13 cellular contexts compared by ENCODE assay signal in genomic region chr4:100590308-100590707, GRCh38.
"Had no signal": no experiment of that assay in that cellular context is flagged by ENCODE, and none has a peak within 500 bp of the region (broad histone marks: within the 10 kb centered on the region; RNA-seq: fewer than 3 reads in every experiment).

No MANE protein-coding gene starts in this region.

- H3K9me3 ChIP-seq: ascending aorta, gastrocnemius medialis, heart right ventricle, pancreas, tibial nerve had no signal

- H3K4me1 ChIP-seq: ascending aorta, neural progenitor cell, tibial nerve had no signal

- H3K4me3 ChIP-seq: ascending aorta, gastrocnemius medialis, neural progenitor cell, pancreas, smooth muscle cell, tibial nerve had no signal

- H3K27me3 ChIP-seq: ascending aorta, gastrocnemius medialis, heart right ventricle, neural progenitor cell, pancreas, tibial nerve had no signal

- FAIRE-seq: kidney, pancreas had no signal

- DNase-seq: activated CD8-positive, alpha-beta memory T cell treated with anti-CD3 and anti-CD28 coated beads, Interleukin-2, amount 50 U/mL, for 48 hours; activated CD8-positive, alpha-beta T cell treated with anti-CD3 and anti-CD28 coated beads, Interleukin-2, amount 10 ng/mL, durations not matched to agents 7 days and 5 days; gastrocnemius medialis; heart right ventricle; kidney; midbrain; pancreas; T-cell; T1000 had no signal

- H3K27ac ChIP-seq: ascending aorta, neural progenitor cell, pancreas, tibial nerve had no signal

- ATAC-seq: activated CD8-positive, alpha-beta T cell treated with anti-CD3 and anti-CD28 coated beads, Interleukin-2, amount 10 ng/mL, durations not matched to agents 7 days and 5 days; T-cell had no signal

- H3K36me3 ChIP-seq: ascending aorta, gastrocnemius medialis, heart right ventricle, neural progenitor cell, pancreas, tibial nerve had no signal
